Comparison of ENCODE assay signal across 14 cellular contexts in the genomic region with DNA sequence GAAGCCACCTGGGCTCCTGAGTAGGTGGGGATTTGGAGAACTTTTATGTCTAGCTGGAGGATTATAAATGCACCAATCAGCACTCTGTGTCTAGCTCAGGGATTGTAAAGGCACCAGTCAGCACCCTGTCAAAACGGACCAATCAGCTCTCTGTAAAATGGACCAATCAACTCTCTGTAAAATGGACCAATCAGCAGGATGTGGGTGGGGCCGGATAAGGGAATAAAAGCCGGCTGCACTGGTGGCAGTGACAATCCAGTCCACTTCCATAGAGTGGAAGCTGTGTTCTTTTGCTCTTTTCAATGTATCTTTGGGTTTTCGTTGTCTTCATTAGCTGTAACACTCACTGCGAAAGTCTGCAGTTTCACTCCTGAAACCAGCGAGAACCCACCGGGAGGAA. TPM values are rescaled to one million over a fixed set of nuclear protein-coding genes. Genes with fewer than 3 reads are reported as not detected.
"Had no signal": no experiment of that assay in that cellular context is flagged by ENCODE, and none has a peak within 500 bp of the region (broad histone marks: within the 10 kb centered on the region; RNA-seq: fewer than 3 reads in every experiment).

No MANE protein-coding gene starts in this region.

RNA-seq across cellular contexts. Expression of a gene that starts 38.2 kb away (rescaled TPM):
- total RNA-seq: activated B cell treated with CpG ODN at 0.5 μM for 24 hours; activated CD4-positive, alpha-beta memory T cell treated with anti-CD3 and anti-CD28 coated beads for 36 hours; activated CD4-positive, alpha-beta memory T cell treated with anti-CD3 and anti-CD28 coated beads, Interleukin-2, amount 10 ng/mL, durations not matched to agents 7 days and 5 days; activated CD4-positive, alpha-beta T cell treated with anti-CD3 and anti-CD28 coated beads for 36 hours; activated CD4-positive, alpha-beta T cell treated with anti-CD3 and anti-CD28 coated beads, Interleukin-2, amount 10 ng/mL, durations not matched to agents 24 days and 14 days; activated CD4-positive, alpha-beta T cell treated with anti-CD3 and anti-CD28 coated beads, Interleukin-2, amount 10 ng/mL, durations not matched to agents 7 days and 5 days; activated CD8-positive, alpha-beta memory T cell treated with anti-CD3 and anti-CD28 coated beads for 36 hours; activated CD8-positive, alpha-beta memory T cell treated with anti-CD3 and anti-CD28 coated beads, Interleukin-2, amount 10 ng/mL, durations not matched to agents 7 days and 5 days; activated CD8-positive, alpha-beta T cell treated with anti-CD3 and anti-CD28 coated beads for 36 hours; activated CD8-positive, alpha-beta T cell treated with anti-CD3 and anti-CD28 coated beads, Interleukin-2, amount 10 ng/mL, durations not matched to agents 7 days and 5 days; T-cell; T-helper 1 cell treated with Interleukin-12 subunit alpha and Interleukin-12 subunit beta and Interleukin-4 antibody, amounts not matched to agents 30 ng/mL and 1 ng/mL, for 36 hours; T-helper 17 cell; T-helper 2 cell treated with Interferon-gamma antibody and Interleukin-4, amounts not matched to agents 100 ng/mL and 5 ng/mL, for 36 hours had no signal
